In genomic region chr2:84880395-84880644, GRCh38 we compare ENCODE assay signal across 9 cellular contexts. TPM values are rescaled to one million over a fixed set of nuclear protein-coding genes. Genes with fewer than 3 reads are reported as not detected.
DNase-seq lines count a peak whose midpoint lies in the region; ATAC-seq and TF ChIP-seq lines count a peak whose summit lies in the region.
"Had no signal": no experiment of that assay in that cellular context is flagged by ENCODE, and none has a peak within 500 bp of the region (broad histone marks: within the 10 kb centered on the region; RNA-seq: fewer than 3 reads in every experiment).

No MANE protein-coding gene starts in this region.

- no peaks in the 10 kb centered on the region for H3K9me3 ChIP-seq in tibial artery

- intact Hi-C loops in tibial artery (cut with DNase I; ENCODE audit: low total_unique reads) = loop anchor here (5.0 kb wide), 1 partner anchor 383 kb away; no protein-coding TSS in a partner anchor

- no peak for DNase-seq in activated T-cell treated with anti-CD3 and anti-CD28 coated beads, Interleukin-2, amount 50 U/mL, for 72 hours
- DNase-seq in activated T-cell treated with anti-CD3 and anti-CD28 coated beads for 4 hours (no peak), memory B cell (ENCODE audit: low spot score in 2 of 2) (no peak), tibial artery (no peak), foreskin melanocyte (no peak)
- DNase-seq in effector CD4-positive, alpha-beta T cell = no peak
- DNase-seq: substantia nigra had no signal

- H3K36me3 Mint-ChIP-seq in activated T-cell treated with anti-CD3 and anti-CD28 coated beads, Interleukin-2, amount 50 U/mL, for 72 hours (ENCODE audit: insufficient read depth in 2 of 2) = peaks cover 5% of the 10 kb centered on the region in 2 donors
- no peaks in the 10 kb centered on the region for H3K36me3 Mint-ChIP-seq in brain
- H3K36me3 Mint-ChIP-seq in memory B cell = no peaks in the 10 kb centered on the region

- H3K4me3 ChIP-seq in tibial artery = peak overlapping the region; percentile 38 to 48

- H3K27me3 Mint-ChIP-seq in activated T-cell treated with anti-CD3 and anti-CD28 coated beads, Interleukin-2, amount 50 U/mL, for 72 hours (ENCODE audit: low read depth) = no peaks in the 10 kb centered on the region
- H3K27me3 Mint-ChIP-seq in brain = peaks cover 90% of the 10 kb centered on the region
- H3K27me3 Mint-ChIP-seq in memory B cell = no peaks in the 10 kb centered on the region

- peaks cover 67% of the 10 kb centered on the region for H3K4me1 Mint-ChIP-seq in activated T-cell treated with anti-CD3 and anti-CD28 coated beads, Interleukin-2, amount 50 U/mL, for 72 hours (ENCODE audit: low read depth)
- H3K4me1 Mint-ChIP-seq in brain (peaks cover 48% of the 10 kb centered on the region), memory B cell (peaks cover 19% of the 10 kb centered on the region)

- H3K27ac Mint-ChIP-seq in activated T-cell treated with anti-CD3 and anti-CD28 coated beads, Interleukin-2, amount 50 U/mL, for 72 hours = peak overlapping the region; percentile 94
- H3K27ac Mint-ChIP-seq in brain (peak overlapping the region in 1 of 5 experiments; percentile 16), memory B cell (peak overlapping the region; percentile 70)

- peaks cover 0 to 32% (median 18%) of the 10 kb centered on the region in 4 donors for H3K4me1 ChIP-seq in tibial artery

- H3K4me3 Mint-ChIP-seq in activated T-cell treated with anti-CD3 and anti-CD28 coated beads, Interleukin-2, amount 50 U/mL, for 72 hours = peak overlapping the region; percentile 94 to 98
- peak overlapping the region; percentile 78 to 91 (median 84) for H3K4me3 Mint-ChIP-seq in brain
- H3K4me3 Mint-ChIP-seq in memory B cell = peak overlapping the region; percentile 89

- peaks cover 0 to 37% of the 10 kb centered on the region in 2 donors for H3K27me3 ChIP-seq in tibial artery

- ATAC-seq in activated T-cell treated with anti-CD3 and anti-CD28 coated beads, Interleukin-2, amount 50 U/mL, for 72 hours (replicated peaks in 1 of 2) = no peak
- ATAC-seq in memory B cell (ENCODE audit: low read depth) = no peak
- no peak for ATAC-seq in GM19455 (IDR thresholded peaks at IDR 0.05; ENCODE audit: unreplicated experiment)

- no peaks in the 10 kb centered on the region for H3K36me3 ChIP-seq in tibial artery

- no peaks in the 10 kb centered on the region for H3K9me3 Mint-ChIP-seq in activated T-cell treated with anti-CD3 and anti-CD28 coated beads, Interleukin-2, amount 50 U/mL, for 72 hours
- H3K9me3 Mint-ChIP-seq in brain (peaks cover 0 to 2% (median 0%) of the 10 kb centered on the region in 5 experiments), memory B cell (no peaks in the 10 kb centered on the region)

- TF ChIP-seq CTCF in brain (conservative IDR thresholded peaks at IDR 0.05) (no peak), tibial artery (IDR thresholded peaks at IDR 0.05) (no peak)

- no peak overlapping the region for H3K27ac ChIP-seq in tibial artery

RNA-seq across cellular contexts. Expression of gene TRABD2A, which starts 0.6 kb away (rescaled TPM):
- 10 to 100 TPM; 35.1 to 39.4 TPM for total RNA-seq in activated T-cell treated with anti-CD3 and anti-CD28 coated beads, Interleukin-2, amount 50 U/mL, for 72 hours
- polyA plus RNA-seq in brain (ENCODE audit: insufficient read depth, low read depth, low replicate concordance) = 0.90 TPM

RNA-seq across cellular contexts. Expression of gene TMSB10, which starts 25.1 kb away (rescaled TPM):
- total RNA-seq in activated T-cell treated with anti-CD3 and anti-CD28 coated beads, Interleukin-2, amount 50 U/mL, for 72 hours = 1,000 to 10,000 TPM in 1 of 2 donors, 100 to 1,000 TPM in 1; 884 to 1,078 TPM
- polyA plus RNA-seq in brain (ENCODE audit: insufficient read depth, low read depth, low replicate concordance) = 4,172 TPM
